11 cellular contexts compared by ENCODE assay signal in the genomic region with DNA sequence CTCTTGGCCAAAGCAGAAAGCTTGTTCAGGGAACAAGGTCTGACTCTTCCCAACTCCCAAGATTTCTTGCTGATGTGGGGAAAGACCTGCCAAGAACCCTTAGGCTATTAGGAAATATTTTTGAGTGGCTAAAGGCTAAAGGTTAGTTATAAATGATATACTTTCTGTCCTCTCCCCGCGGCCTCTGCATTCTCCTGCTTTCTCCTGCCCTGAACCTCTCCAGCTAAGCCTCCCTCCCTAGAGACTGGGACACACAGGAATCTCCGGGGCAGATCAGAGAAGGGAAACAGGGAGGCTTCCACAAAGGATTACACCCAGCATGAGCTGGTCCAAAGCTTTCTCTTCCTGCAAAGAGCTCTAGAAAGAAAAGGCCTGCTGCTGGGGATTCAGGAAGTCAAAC. TPM values are rescaled to one million over a fixed set of nuclear protein-coding genes. Genes with fewer than 3 reads are reported as not detected.
A peak's percentile ranks its signal among the peaks of the same experiment; 100 is the strongest.
DNase-seq lines count a peak whose midpoint lies in the region; ATAC-seq and TF ChIP-seq lines count a peak whose summit lies in the region.
"Had no signal": no experiment of that assay in that cellular context is flagged by ENCODE, and none has a peak within 500 bp of the region (broad histone marks: within the 10 kb centered on the region; RNA-seq: fewer than 3 reads in every experiment).

No MANE protein-coding gene starts in this region.

- 0 out of 2 replicates have a peak, but pooled peaks cover 13% of the 10 kb centered on the region for H3F3A ChIP-seq in GM23338 (replicated peaks; ENCODE audit: low read depth)
- H3F3A ChIP-seq in smooth muscle cell (ENCODE audit: low read depth): no peaks in the 10 kb centered on the region

- H3K9me3 Mint-ChIP-seq in GM23338: peaks cover 2% of the 10 kb centered on the region; the same call in 1 of the 3 replicates
- no peaks in the 10 kb centered on the region for H3K9me3 Mint-ChIP-seq in activated T-helper 1 cell treated with anti-CD3 and anti-CD28 coated beads, Interleukin-12 subunit alpha, Interleukin-12 subunit beta, Interleukin-2, Interleukin-4 antibody, amounts not matched to agents 30 ng/mL and 10 ng/mL and 1 ng/mL, durations not matched to agents 14 hours and 24 hours and 36 hours

- peaks cover 14% of the 10 kb centered on the region for H3K27me3 Mint-ChIP-seq in GM23338 (ENCODE audit: insufficient read depth, low read depth, poor library complexity)
- H3K27me3 Mint-ChIP-seq in activated T-helper 1 cell treated with anti-CD3 and anti-CD28 coated beads, Interleukin-12 subunit alpha, Interleukin-12 subunit beta, Interleukin-2, Interleukin-4 antibody, amounts not matched to agents 30 ng/mL and 10 ng/mL and 1 ng/mL, durations not matched to agents 14 hours and 24 hours and 36 hours (ENCODE audit: insufficient read depth): peaks cover 29% of the 10 kb centered on the region

- H3K9ac ChIP-seq in smooth muscle cell (ENCODE audit: low read depth): no peak overlapping the region

- H2AFZ ChIP-seq in GM23338 (no peak overlapping the region), smooth muscle cell (ENCODE audit: low read depth) (no peak overlapping the region)

- H3K27ac ChIP-seq in GM23338 (ENCODE audit: low read depth): no peak overlapping the region
- H3K27ac ChIP-seq in left lung: peak overlapping the region; percentile 95
- H3K27ac ChIP-seq in smooth muscle cell (ENCODE audit: low read depth): no peak overlapping the region

- H3K9me3 ChIP-seq in left lung (no peaks in the 10 kb centered on the region), smooth muscle cell (replicated peaks; ENCODE audit: low read depth) (no peaks in the 10 kb centered on the region)

- H3K4me1 ChIP-seq in GM23338 (ENCODE audit: insufficient read depth) (no peaks in the 10 kb centered on the region; the same call in 1 of the 2 replicates), left lung (peaks cover 26 to 72% of the 10 kb centered on the region in 2 donors), smooth muscle cell (ENCODE audit: low read depth) (peaks cover 25% of the 10 kb centered on the region)

- no peaks in the 10 kb centered on the region for H3K9me2 ChIP-seq in GM23338 (ENCODE audit: insufficient read depth)

- intact Hi-C loops in activated T-helper 1 cell treated with anti-CD3 and anti-CD28 coated beads, Interleukin-12 subunit alpha, Interleukin-12 subunit beta, Interleukin-2, Interleukin-4 antibody, amounts not matched to agents 30 ng/mL and 10 ng/mL and 1 ng/mL, durations not matched to agents 14 hours and 24 hours and 36 hours (cut with micrococcal nuclease): loop anchor here (5.0 kb wide), 1 partner anchor 259 kb away; no protein-coding TSS in a partner anchor
- intact Hi-C loops in left lung (cut with DNase I): loop anchor here in 1 of 2 donors (10.0 kb wide), 2 partner anchors 52 to 172 kb away; partner anchors contain the start of gene CRK
- intact Hi-C loops in lower leg skin (cut with DNase I; ENCODE audit: low total_unique reads): loop anchor here (10.0 kb wide), 1 partner anchor 262 kb away; no protein-coding TSS in a partner anchor

- peak overlapping the region; percentile 69 for H3K4me3 Mint-ChIP-seq in GM23338
- H3K4me3 Mint-ChIP-seq in activated T-helper 1 cell treated with anti-CD3 and anti-CD28 coated beads, Interleukin-12 subunit alpha, Interleukin-12 subunit beta, Interleukin-2, Interleukin-4 antibody, amounts not matched to agents 30 ng/mL and 10 ng/mL and 1 ng/mL, durations not matched to agents 14 hours and 24 hours and 36 hours: peak overlapping the region; percentile 61

- no peaks in the 10 kb centered on the region for H3K36me3 ChIP-seq in GM23338 (ENCODE audit: insufficient read depth)
- peaks cover 0 to 33% of the 10 kb centered on the region in 2 donors for H3K36me3 ChIP-seq in left lung
- H3K36me3 ChIP-seq in smooth muscle cell (ENCODE audit: low read depth): no peaks in the 10 kb centered on the region

- no peak for ATAC-seq in GM23338
- ATAC-seq in left lung: no peak

- H4K20me1 ChIP-seq in GM23338 (replicated peaks; ENCODE audit: insufficient read depth): no peaks in the 10 kb centered on the region
- no peaks in the 10 kb centered on the region for H4K20me1 ChIP-seq in smooth muscle cell (ENCODE audit: low read depth)

- no peak overlapping the region for H3K27ac Mint-ChIP-seq in GM23338
- H3K27ac Mint-ChIP-seq in activated T-helper 1 cell treated with anti-CD3 and anti-CD28 coated beads, Interleukin-12 subunit alpha, Interleukin-12 subunit beta, Interleukin-2, Interleukin-4 antibody, amounts not matched to agents 30 ng/mL and 10 ng/mL and 1 ng/mL, durations not matched to agents 14 hours and 24 hours and 36 hours: no peak overlapping the region

- peaks cover 25% of the 10 kb centered on the region for H3K4me1 Mint-ChIP-seq in GM23338
- H3K4me1 Mint-ChIP-seq in activated T-helper 1 cell treated with anti-CD3 and anti-CD28 coated beads, Interleukin-12 subunit alpha, Interleukin-12 subunit beta, Interleukin-2, Interleukin-4 antibody, amounts not matched to agents 30 ng/mL and 10 ng/mL and 1 ng/mL, durations not matched to agents 14 hours and 24 hours and 36 hours (ENCODE audit: low read depth): peaks cover 16% of the 10 kb centered on the region

- H3K79me2 ChIP-seq in GM23338 (replicated peaks; ENCODE audit: insufficient read depth) (no peaks in the 10 kb centered on the region), smooth muscle cell (ENCODE audit: low read depth) (no peaks in the 10 kb centered on the region)

- no peaks in the 10 kb centered on the region; the same call in 2 of the 3 replicates for H3K36me3 Mint-ChIP-seq in GM23338 (ENCODE audit: low read depth)
- no peaks in the 10 kb centered on the region for H3K36me3 Mint-ChIP-seq in activated T-helper 1 cell treated with anti-CD3 and anti-CD28 coated beads, Interleukin-12 subunit alpha, Interleukin-12 subunit beta, Interleukin-2, Interleukin-4 antibody, amounts not matched to agents 30 ng/mL and 10 ng/mL and 1 ng/mL, durations not matched to agents 14 hours and 24 hours and 36 hours (ENCODE audit: low read depth)

- no peak for TF ChIP-seq POLR2A in lower leg skin (IDR thresholded peaks at IDR 0.05)

- no peak overlapping the region for H3K4me3 ChIP-seq in GM23338
- peak overlapping the region in 1 of 2 donors; percentile 94 for H3K4me3 ChIP-seq in left lung
- H3K4me3 ChIP-seq in smooth muscle cell: no peak overlapping the region
- H3K4me3 ChIP-seq in lower leg skin (ENCODE audit: low read depth, poor library complexity, severe bottlenecking): no peak overlapping the region

- H3K4me2 ChIP-seq in GM23338: no peak overlapping the region
- H3K4me2 ChIP-seq in smooth muscle cell: peak overlapping the region; percentile 40

- no peak for DNase-seq in GM23338 (ENCODE audit: low spot score)
- DNase-seq in activated T-helper 1 cell treated with anti-CD3 and anti-CD28 coated beads, Interleukin-12 subunit alpha, Interleukin-12 subunit beta, Interleukin-2, Interleukin-4 antibody, amounts not matched to agents 30 ng/mL and 10 ng/mL and 1 ng/mL, durations not matched to agents 14 hours and 24 hours and 36 hours (ENCODE audit: low spot score): no peak
- DNase-seq in left lung: no peak
- DNase-seq in smooth muscle cell (lab: John Stamatoyannopoulos, UW; ENCODE audit: unreplicated experiment): no peak
- no peak for DNase-seq in NCI-H524 (lab: John Stamatoyannopoulos, UW)
- DNase-seq in lower leg skin (ENCODE audit: low spot score in 2 of 2): no peak
- no peak for DNase-seq in activated gamma-delta T cell treated with Interleukin-2 at 50 U/mL for 16 hours
- DNase-seq in AG08395 (ENCODE audit: low spot score): no peak
- DNase-seq: DMS53, NCI-H748 treated with DMSO at 0.1 percent for 48 hours, T-helper 9 cell had no signal

- no peak for TF ChIP-seq CTCF in GM23338 (conservative IDR thresholded peaks at IDR 0.05; ENCODE audit: low read depth in 2 of 2)
- no peak for TF ChIP-seq CTCF in left lung (IDR thresholded peaks at IDR 0.05)
- no peak for TF ChIP-seq CTCF in smooth muscle cell (IDR thresholded peaks at IDR 0.05; ENCODE audit: borderline replicate concordance, insufficient read depth, poor library complexity, severe bottlenecking)
- TF ChIP-seq CTCF in lower leg skin (IDR thresholded peaks at IDR 0.05): no peak

- H3K27me3 ChIP-seq in GM23338 (ENCODE audit: insufficient read depth): peaks cover 8% of the 10 kb centered on the region; the same call in 1 of the 2 replicates
- H3K27me3 ChIP-seq in left lung: no peaks in the 10 kb centered on the region
- H3K27me3 ChIP-seq in smooth muscle cell (ENCODE audit: low read depth): no peaks in the 10 kb centered on the region

- 57% methylated on average over 3 of the region's 3 CpGs for whole genome bisulfite sequencing in smooth muscle cell (ENCODE audit: low lambda C conversion rate)
- 47 to 52% methylated on average over 3 of the region's 3 CpGs for WGBS in lower leg skin, 2 donors

RNA-seq across cellular contexts. Expression of gene SLC43A2, which starts 2.3 kb away (rescaled TPM):
- total RNA-seq in GM23338 (2014; rRNA removed; shearing (Covaris generic)): 7.1 and 9.8 TPM in 2 replicates
- polyA plus RNA-seq in GM23338 (2016; fragmentation: Nextera tagmentation; extraction: Ambion mirVana) (2.2 and 2.5 TPM in 2 replicates), smooth muscle cell (5.3 and 7.1 TPM in 2 replicates)
- 1.7 and 2.5 TPM in 2 replicates for total RNA-seq in activated T-helper 1 cell treated with anti-CD3 and anti-CD28 coated beads, Interleukin-12 subunit alpha, Interleukin-12 subunit beta, Interleukin-2, Interleukin-4 antibody, amounts not matched to agents 30 ng/mL and 10 ng/mL and 1 ng/mL, durations not matched to agents 14 hours and 24 hours and 36 hours
- total RNA-seq in left lung (10 to 100 TPM; 53.1 to 87.9 TPM), smooth muscle cell (3.8 and 4.4 TPM in 2 replicates), lower leg skin (10 to 100 TPM in 2 of 4 donors, 1 to 10 TPM in 2; 5.6 to 14.5 (median 9.6) TPM)

RNA-seq across cellular contexts. Expression of gene SCARF1, which starts 19.2 kb away (rescaled TPM):
- 1.0 and 1.6 TPM in 2 replicates for total RNA-seq in GM23338 (2014; rRNA removed; shearing (Covaris generic))
- polyA plus RNA-seq in GM23338 (2016; fragmentation: Nextera tagmentation; extraction: Ambion mirVana) (0.63 and 0.76 TPM in 2 replicates), smooth muscle cell (0.11 and 0.65 TPM in 2 replicates)
- 7.3 and 9.3 TPM in 2 replicates for total RNA-seq in activated T-helper 1 cell treated with anti-CD3 and anti-CD28 coated beads, Interleukin-12 subunit alpha, Interleukin-12 subunit beta, Interleukin-2, Interleukin-4 antibody, amounts not matched to agents 30 ng/mL and 10 ng/mL and 1 ng/mL, durations not matched to agents 14 hours and 24 hours and 36 hours
- total RNA-seq in left lung (10 to 100 TPM; 24.8 to 33.0 TPM), smooth muscle cell (0.45 and 0.63 TPM in 2 replicates), lower leg skin (10 to 100 TPM in 1 of 4 donors, 1 to 10 TPM in 3; 4.9 to 10.0 (median 9.1) TPM)

RNA-seq across cellular contexts. Expression of gene RILP, which starts 23.3 kb away (rescaled TPM):
- total RNA-seq in GM23338 (2014; rRNA removed; shearing (Covaris generic)): 9.2 and 17.4 TPM in 2 replicates
- polyA plus RNA-seq in GM23338 (2016; fragmentation: Nextera tagmentation; extraction: Ambion mirVana) (8.6 and 10.8 TPM in 2 replicates), smooth muscle cell (7.4 and 7.7 TPM in 2 replicates)
- 6.8 and 7.4 TPM in 2 replicates for total RNA-seq in activated T-helper 1 cell treated with anti-CD3 and anti-CD28 coated beads, Interleukin-12 subunit alpha, Interleukin-12 subunit beta, Interleukin-2, Interleukin-4 antibody, amounts not matched to agents 30 ng/mL and 10 ng/mL and 1 ng/mL, durations not matched to agents 14 hours and 24 hours and 36 hours
- total RNA-seq in left lung (10 to 100 TPM; 21.2 to 34.7 TPM), smooth muscle cell (5.1 and 8.4 TPM in 2 replicates), lower leg skin (10 to 100 TPM; 17.0 to 32.7 (median 19.5) TPM)

RNA-seq across cellular contexts. Expression of gene PRPF8, which starts 58.3 kb away (rescaled TPM):
- total RNA-seq in GM23338 (2014; rRNA removed; shearing (Covaris generic)): 231 and 246 TPM in 2 replicates
- polyA plus RNA-seq in GM23338 (2016; fragmentation: Nextera tagmentation; extraction: Ambion mirVana): 175 and 178 TPM in 2 replicates
- 405 and 410 TPM in 2 replicates for total RNA-seq in activated T-helper 1 cell treated with anti-CD3 and anti-CD28 coated beads, Interleukin-12 subunit alpha, Interleukin-12 subunit beta, Interleukin-2, Interleukin-4 antibody, amounts not matched to agents 30 ng/mL and 10 ng/mL and 1 ng/mL, durations not matched to agents 14 hours and 24 hours and 36 hours
- total RNA-seq in left lung: 100 to 1,000 TPM; 230 to 268 TPM
- total RNA-seq in smooth muscle cell: 99.7 and 111 TPM in 2 replicates
- polyA plus RNA-seq in smooth muscle cell: 129 and 135 TPM in 2 replicates
- 100 to 1,000 TPM; 140 to 228 (median 173) TPM for total RNA-seq in lower leg skin

Comparison
In these comparisons a context has a peak if more than half of its experiments do, and no peak if none do; other contexts are left out.
1. H3K27ac ChIP-seq: peak in left lung (2 of 2); none in GM23338 (single experiment) and smooth muscle cell (single experiment).